Comparison of ENCODE assay signal across 20 cellular contexts in genomic region chr1:112688781-112689193, GRCh38. TPM values are rescaled to one million over a fixed set of nuclear protein-coding genes. Genes with fewer than 3 reads are reported as not detected.
DNase-seq lines count a peak whose midpoint lies in the region; ATAC-seq and TF ChIP-seq lines count a peak whose summit lies in the region.
"Had no signal": no experiment of that assay in that cellular context is flagged by ENCODE, and none has a peak within 500 bp of the region (broad histone marks: within the 10 kb centered on the region; RNA-seq: fewer than 3 reads in every experiment).

No MANE protein-coding gene starts in this region.

- no peak overlapping the region for H3K4me3 Mint-ChIP-seq in activated naive CD4-positive, alpha-beta T cell treated with anti-CD3 and anti-CD28 coated beads for 36 hours
- H3K4me3 Mint-ChIP-seq in nephron progenitor cell: peak overlapping the region; percentile 54
- H3K4me3 Mint-ChIP-seq: brain, H9 had no signal

- H3K27me3 ChIP-seq in uterus (no peaks in the 10 kb centered on the region), HAP-1 (ENCODE audit: low read depth) (no peaks in the 10 kb centered on the region)
- H3K27me3 ChIP-seq: dorsolateral prefrontal cortex, transverse colon had no signal

- H3K4me1 ChIP-seq in uterus: no peaks in the 10 kb centered on the region
- H3K4me1 ChIP-seq in HAP-1: no peaks in the 10 kb centered on the region
- H3K4me1 ChIP-seq: transverse colon had no signal

- no peak for TF ChIP-seq CTCF in nephron progenitor cell (IDR thresholded peaks at IDR 0.05)
- no peak for TF ChIP-seq CTCF in uterus (IDR thresholded peaks at IDR 0.05)

- no peaks in the 10 kb centered on the region for H3K36me3 Mint-ChIP-seq in activated naive CD4-positive, alpha-beta T cell treated with anti-CD3 and anti-CD28 coated beads, Interleukin-2, amount 50 U/mL, for 72 hours
- peaks cover 8% of the 10 kb centered on the region for H3K36me3 Mint-ChIP-seq in activated naive CD4-positive, alpha-beta T cell treated with anti-CD3 and anti-CD28 coated beads for 36 hours (ENCODE audit: low read depth)
- H3K36me3 Mint-ChIP-seq in nephron progenitor cell (ENCODE audit: low read depth): peaks cover 38% of the 10 kb centered on the region

- H3K27ac Mint-ChIP-seq in activated naive CD4-positive, alpha-beta T cell treated with anti-CD3 and anti-CD28 coated beads, Interleukin-2, amount 50 U/mL, for 72 hours: peak overlapping the region; percentile 57 to 78
- H3K27ac Mint-ChIP-seq in activated naive CD4-positive, alpha-beta T cell treated with anti-CD3 and anti-CD28 coated beads for 36 hours: no peak overlapping the region
- peak overlapping the region; percentile 97 for H3K27ac Mint-ChIP-seq in nephron progenitor cell

- no peaks in the 10 kb centered on the region for H3K27me3 Mint-ChIP-seq in activated naive CD4-positive, alpha-beta T cell treated with anti-CD3 and anti-CD28 coated beads for 36 hours (ENCODE audit: low read depth)
- H3K27me3 Mint-ChIP-seq in nephron progenitor cell (ENCODE audit: low read depth, poor library complexity): no peaks in the 10 kb centered on the region
- H3K27me3 Mint-ChIP-seq: brain had no signal

- H3K9me3 ChIP-seq in uterus (no peaks in the 10 kb centered on the region), HAP-1 (no peaks in the 10 kb centered on the region)
- H3K9me3 ChIP-seq: transverse colon had no signal

- intact Hi-C loops in activated naive CD4-positive, alpha-beta T cell treated with anti-CD3 and anti-CD28 coated beads for 36 hours (cut with micrococcal nuclease): no loop called here
- intact Hi-C loops in Right ventricle myocardium superior (cut with DNase I): no loop called here
- intact Hi-C loops in uterus (cut with DNase I; ENCODE audit: low total_unique reads): no loop called here

- no peaks in the 10 kb centered on the region for H3K9me3 Mint-ChIP-seq in activated naive CD4-positive, alpha-beta T cell treated with anti-CD3 and anti-CD28 coated beads, Interleukin-2, amount 50 U/mL, for 72 hours
- no peaks in the 10 kb centered on the region for H3K9me3 Mint-ChIP-seq in activated naive CD4-positive, alpha-beta T cell treated with anti-CD3 and anti-CD28 coated beads for 36 hours
- no peaks in the 10 kb centered on the region for H3K9me3 Mint-ChIP-seq in nephron progenitor cell
- H3K9me3 Mint-ChIP-seq: brain, H9 had no signal

- no peaks in the 10 kb centered on the region for H3K36me3 ChIP-seq in uterus
- peaks cover 52% of the 10 kb centered on the region for H3K36me3 ChIP-seq in HAP-1 (replicated peaks)

- H3K4me3 ChIP-seq in uterus (no peak overlapping the region), HAP-1 (no peak overlapping the region)
- H3K4me3 ChIP-seq: dorsolateral prefrontal cortex, SK-N-MC, transverse colon had no signal

- ATAC-seq in activated naive CD4-positive, alpha-beta T cell treated with anti-CD3 and anti-CD28 coated beads, Interleukin-2, amount 50 U/mL, for 72 hours: no peak
- ATAC-seq in Right ventricle myocardium superior (ENCODE audit: poor library complexity): peak; percentile 56
- no peak for ATAC-seq in stimulated activated naive CD8-positive, alpha-beta T cell treated with anti-CD3 and anti-CD28 coated beads, Interleukin-15, Interleukin-2, amounts not matched to agents 100 U/mL and 50 U/mL, for 24 hours

- H3K4me1 Mint-ChIP-seq in activated naive CD4-positive, alpha-beta T cell treated with anti-CD3 and anti-CD28 coated beads for 36 hours (ENCODE audit: low read depth): peaks cover 2% of the 10 kb centered on the region
- H3K4me1 Mint-ChIP-seq in nephron progenitor cell: peaks cover 31% of the 10 kb centered on the region

- TF ChIP-seq POLR2A in uterus (IDR thresholded peaks at IDR 0.05): no peak

- DNase-seq in activated naive CD4-positive, alpha-beta T cell treated with anti-CD3 and anti-CD28 coated beads, Interleukin-2, amount 50 U/mL, for 72 hours (ENCODE audit: low spot score in 2 of 2): no peak
- no peak for DNase-seq in activated naive CD4-positive, alpha-beta T cell treated with anti-CD3 and anti-CD28 coated beads for 36 hours
- DNase-seq in Right ventricle myocardium superior (peak; percentile 65), nephron progenitor cell (no peak), uterus (no peak), HAP-1 (ENCODE audit: low spot score in 2 of 2) (no peak), COLO668 (lab: John Stamatoyannopoulos, UW; ENCODE audit: unreplicated experiment) (no peak)
- no peak for DNase-seq in stimulated activated naive CD8-positive, alpha-beta T cell treated with anti-CD3 and anti-CD28 coated beads, Interleukin-15, Interleukin-2, amounts not matched to agents 100 U/mL and 50 U/mL, for 24 hours
- DNase-seq: activated CD4-positive, alpha-beta T cell treated with anti-CD3 and anti-CD28 coated beads for 4 hours; activated naive CD4-positive, alpha-beta T cell treated with anti-CD3 and anti-CD28 coated beads, Interleukin-2, amount 50 U/mL, for 16 hours; activated T-cell treated with anti-CD3 and anti-CD28 coated beads for 4 hours; dorsolateral prefrontal cortex; erythroblast; H9; mesenchymal stem cell; NCI-H748 treated with DMSO at 0.1 percent for 48 hours; OCI-M1; transverse colon had no signal

- H3K27ac ChIP-seq in uterus: peak overlapping the region; percentile 23 to 25
- H3K27ac ChIP-seq: SK-N-MC had no signal

- in situ Hi-C loops in HAP-1 (cut with MboI; ENCODE audit: low sequenced_read_pairs): no loop called here

- CTCF ChIA-PET in activated naive CD4-positive, alpha-beta T cell treated with anti-CD3 and anti-CD28 coated beads for 36 hours (lab: Charles Lee): no interaction called here

RNA-seq across cellular contexts. Expression of gene MOV10, which starts 14.3 kb away (rescaled TPM):
- 100 to 1,000 TPM in 1 of 2 donors, 10 to 100 TPM in 1; 81.5 to 122 TPM for total RNA-seq in activated naive CD4-positive, alpha-beta T cell treated with anti-CD3 and anti-CD28 coated beads, Interleukin-2, amount 50 U/mL, for 72 hours
- total RNA-seq in activated naive CD4-positive, alpha-beta T cell treated with anti-CD3 and anti-CD28 coated beads for 36 hours: 10 to 100 TPM; 46.0 to 48.8 TPM
- total RNA-seq in Right ventricle myocardium superior: 10.4 TPM
- total RNA-seq in uterus: 10 to 100 TPM; 10.3 to 91.9 (median 55.5) TPM

RNA-seq across cellular contexts. Expression of gene RHOC, which starts 18.1 kb away (rescaled TPM):
- 10 to 100 TPM; 62.4 to 81.8 TPM for total RNA-seq in activated naive CD4-positive, alpha-beta T cell treated with anti-CD3 and anti-CD28 coated beads, Interleukin-2, amount 50 U/mL, for 72 hours
- total RNA-seq in activated naive CD4-positive, alpha-beta T cell treated with anti-CD3 and anti-CD28 coated beads for 36 hours: 10 to 100 TPM; 36.3 to 37.3 TPM
- total RNA-seq in Right ventricle myocardium superior (98.2 TPM), uterus (100 to 1,000 TPM; 176 to 314 (median 279) TPM)

RNA-seq across cellular contexts. Expression of gene PPM1J, which starts 26.3 kb away (rescaled TPM):
- total RNA-seq in activated naive CD4-positive, alpha-beta T cell treated with anti-CD3 and anti-CD28 coated beads, Interleukin-2, amount 50 U/mL, for 72 hours: 1 to 10 TPM in 1 of 2 donors, under 1 TPM in 1; 0.46 to 1.8 TPM
- 1 to 10 TPM in 1 of 2 experiments, under 1 TPM in 1; 0.74 to 1.0 TPM for total RNA-seq in activated naive CD4-positive, alpha-beta T cell treated with anti-CD3 and anti-CD28 coated beads for 36 hours
- total RNA-seq in Right ventricle myocardium superior (4.7 TPM), uterus (1 to 10 TPM in 2 of 4 donors, under 1 TPM in 1, not detected in 1; 0.90 to 4.2 (median 2.6) TPM)
